16 cellular contexts compared by ENCODE assay signal in the genomic region with DNA sequence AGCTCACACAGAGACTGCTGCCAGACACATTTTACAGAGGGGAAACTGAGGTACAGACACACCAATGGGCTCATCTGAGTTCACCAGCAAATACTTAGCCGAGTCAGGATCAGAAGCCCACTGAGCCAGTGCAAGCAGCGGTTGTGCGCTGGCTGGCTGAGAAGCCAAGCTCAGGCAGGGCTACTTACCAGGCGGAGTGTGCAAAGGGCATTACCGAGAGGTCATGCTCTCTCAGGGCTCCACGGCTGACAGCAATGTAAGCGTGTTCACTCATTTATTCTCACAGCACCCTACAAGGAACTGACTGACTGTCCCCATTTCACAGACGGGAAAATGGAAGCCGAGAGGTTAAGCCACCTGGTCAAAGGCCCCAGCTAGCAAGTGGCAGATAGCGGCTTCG.
A peak's percentile ranks its signal among the peaks of the same experiment; 100 is the strongest.
DNase-seq lines count a peak whose midpoint lies in the region; ATAC-seq and TF ChIP-seq lines count a peak whose summit lies in the region.
"Had no signal": no experiment of that assay in that cellular context is flagged by ENCODE, and none has a peak within 500 bp of the region (broad histone marks: within the 10 kb centered on the region; RNA-seq: fewer than 3 reads in every experiment).

No MANE protein-coding gene starts in this region.

- no peaks in the 10 kb centered on the region for H3K9me2 ChIP-seq in Karpas-422 (replicated peaks; ENCODE audit: insufficient read depth, low read length)

- H3K9ac ChIP-seq in Karpas-422 (ENCODE audit: low read length) (peak overlapping the region; percentile 70), stomach smooth muscle (ENCODE audit: low read length in 2 of 2) (no peak overlapping the region)

- H3K4me1 Mint-ChIP-seq in immature natural killer cell = no peaks in the 10 kb centered on the region

- no peak for DNase-seq in Karpas-422
- DNase-seq in erythroblast (lab: John Stamatoyannopoulos, UW) = no peak
- no peak for DNase-seq in NCI-H2081 (lab: John Stamatoyannopoulos, UW)
- DNase-seq in immature natural killer cell = no peak
- DNase-seq: ACHN; CD4-positive, alpha-beta T cell; EL; GOT3; KG1; NCI-H1048; NCI-H510A treated with DMSO at 0.1 percent for 48 hours; NCI-H82; Right ventricle myocardium superior had no signal

- no peaks in the 10 kb centered on the region for H3K9me3 Mint-ChIP-seq in immature natural killer cell
- H3K9me3 Mint-ChIP-seq: CD4-positive, alpha-beta T cell had no signal

- H3K9me3 ChIP-seq in Karpas-422 (ENCODE audit: low read length) (no peaks in the 10 kb centered on the region), gastroesophageal sphincter (no peaks in the 10 kb centered on the region), stomach smooth muscle (ENCODE audit: control insufficient read depth in 2 of 2, low read length in 2 of 2) (no peaks in the 10 kb centered on the region)

- no peak overlapping the region for H3K4me2 ChIP-seq in Karpas-422 (ENCODE audit: low read depth, low read length, poor library complexity, severe bottlenecking)

- no peak for TF ChIP-seq CTCF in VCaP (conservative IDR thresholded peaks at IDR 0.05)
- TF ChIP-seq CTCF in gastroesophageal sphincter (IDR thresholded peaks at IDR 0.05) = no peak

- H4K20me1 ChIP-seq in Karpas-422 (ENCODE audit: insufficient read depth, low read depth, low read length) = no peaks in the 10 kb centered on the region; the same call in 1 of the 2 replicates

- peaks cover 0 to 6% (median 3%) of the 10 kb centered on the region in 3 donors for H3K27me3 Mint-ChIP-seq in immature natural killer cell (ENCODE audit: low read depth in 3 of 3)
- H3K27me3 Mint-ChIP-seq: CD4-positive, alpha-beta T cell had no signal

- WGBS in gastroesophageal sphincter (ENCODE audit: low coverage in 1 of 2), 2 donors = 89% methylated on average over 7 of the region's 11 CpGs; no CpG with 5 or more reads in 1 of the 2 donors

- no peaks in the 10 kb centered on the region for H3K27me3 ChIP-seq in Karpas-422 (ENCODE audit: low read length)
- H3K27me3 ChIP-seq in gastroesophageal sphincter = no peaks in the 10 kb centered on the region
- H3K27me3 ChIP-seq in stomach smooth muscle (ENCODE audit: control insufficient read depth in 1 of 2, insufficient read depth in 2 of 2, low read length in 2 of 2) = no peaks in the 10 kb centered on the region

- H3K27ac ChIP-seq in Karpas-422 (ENCODE audit: low read length) = peak overlapping the region; percentile 96
- peak overlapping the region; percentile 100 for H3K27ac ChIP-seq in VCaP
- peak overlapping the region in 3 of 4 donors; percentile 61 to 77 (median 75) for H3K27ac ChIP-seq in gastroesophageal sphincter
- H3K27ac ChIP-seq in stomach smooth muscle (ENCODE audit: low read length) = peak overlapping the region; percentile 67

- ATAC-seq in gastroesophageal sphincter = no peak

- H3K4me1 ChIP-seq in Karpas-422 (ENCODE audit: low read length) (peaks cover 48% of the 10 kb centered on the region), gastroesophageal sphincter (peaks cover 0 to 73% (median 26%) of the 10 kb centered on the region in 3 donors), stomach smooth muscle (ENCODE audit: control insufficient read depth, insufficient read depth, low read length) (peaks cover 28% of the 10 kb centered on the region)

- peak overlapping the region in 1 of 6 donors; percentile 30 for H3K27ac Mint-ChIP-seq in immature natural killer cell
- H3K27ac Mint-ChIP-seq: CD4-positive, alpha-beta T cell had no signal

- no peak overlapping the region for H2AFZ ChIP-seq in Karpas-422 (ENCODE audit: low read length)

- TF ChIP-seq EP300 in gastroesophageal sphincter (IDR thresholded peaks at IDR 0.05) = no peak

- H3K36me3 Mint-ChIP-seq in immature natural killer cell = peaks cover 4 to 23% (median 7%) of the 10 kb centered on the region in 3 donors

- H3K79me2 ChIP-seq in Karpas-422 (ENCODE audit: low read length) = peaks cover 17% of the 10 kb centered on the region

- H3K4me3 ChIP-seq in Karpas-422 (ENCODE audit: low read length) (no peak overlapping the region), gastroesophageal sphincter (no peak overlapping the region), stomach smooth muscle (ENCODE audit: low read length in 2 of 2) (no peak overlapping the region)

- peaks cover 14% of the 10 kb centered on the region; the same call in 1 of the 2 replicates for H3K36me3 ChIP-seq in Karpas-422 (ENCODE audit: insufficient read depth, low read length)
- peaks cover 0 to 93% of the 10 kb centered on the region in 2 donors for H3K36me3 ChIP-seq in gastroesophageal sphincter
- H3K36me3 ChIP-seq in stomach smooth muscle (ENCODE audit: control insufficient read depth in 2 of 2, insufficient read depth in 2 of 2, low read length in 2 of 2) = peaks cover 31 to 42% of the 10 kb centered on the region in 2 donors

- H3K4me3 Mint-ChIP-seq in immature natural killer cell = no peak overlapping the region
- H3K4me3 Mint-ChIP-seq: CD4-positive, alpha-beta T cell had no signal

- TF ChIP-seq POLR2A in gastroesophageal sphincter (IDR thresholded peaks at IDR 0.05) = no peak
- no peak for TF ChIP-seq POLR2A in erythroblast (IDR thresholded peaks at IDR 0.05; ENCODE audit: low read length)
